Comparison of ENCODE assay signal across 29 cellular contexts in the genomic region with DNA sequence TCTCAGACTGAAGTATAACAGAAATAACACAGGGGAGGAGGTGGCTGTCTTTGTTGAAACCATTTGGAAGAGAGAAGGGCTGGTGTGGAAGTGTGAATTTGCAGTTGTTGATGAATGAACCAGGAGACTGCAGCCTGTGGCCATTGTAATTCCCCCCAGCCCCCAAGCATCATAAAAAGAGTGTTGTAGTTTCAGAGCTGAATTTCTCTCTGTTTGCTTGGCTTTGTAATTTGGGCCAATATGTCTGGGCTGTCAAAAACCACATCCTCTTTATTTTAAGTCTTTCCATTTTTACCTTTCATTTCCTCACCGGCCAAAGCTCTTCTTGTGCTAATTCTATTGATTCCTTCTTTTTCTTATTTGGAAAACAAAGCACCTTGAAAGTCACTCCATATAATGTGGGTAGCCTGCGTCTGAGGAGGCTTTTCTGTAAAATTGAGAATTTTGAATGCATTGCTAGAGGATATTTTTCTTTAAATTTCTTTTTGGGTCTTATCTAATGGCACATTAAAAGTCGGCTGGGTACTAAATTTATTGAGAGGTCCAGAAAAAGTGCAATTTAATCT.
DNase-seq lines count a peak whose midpoint lies in the region; ATAC-seq, FAIRE-seq and TF ChIP-seq lines count a peak whose summit lies in the region.
"Had no signal": no experiment of that assay in that cellular context is flagged by ENCODE, and none has a peak within 500 bp of the region (broad histone marks: within the 10 kb centered on the region; RNA-seq: fewer than 3 reads in every experiment).

No MANE protein-coding gene starts in this region.

- BruUV-seq in GM12878 (replicated peaks; lab: Mats Ljungman, UMichigan), result no TSS peak

- no peak for FAIRE-seq in GM12878 (lab: Jason Lieb, UNC)
- FAIRE-seq: A204.1, endometrium had no signal

- SMC1A ChIA-PET in GM12878 (lab: Charles Lee; ENCODE audit: uncharacterized antibody, unreplicated experiment), result interaction anchor here (0.7 kb wide), 1 partner anchor 969 kb away, joined by 3 read pairs; no protein-coding TSS in a partner anchor

- no peaks in the 10 kb centered on the region for H3K79me2 ChIP-seq in GM12878 (ENCODE audit: control insufficient read depth, insufficient read depth, low read length)

- RAD21 ChIA-PET in GM12878 (lab: Charles Lee; ENCODE audit: unreplicated experiment), result no interaction called here

- no peak for DNase-seq in GM12878 (ENCODE audit: low read depth, low spot score)
- no peak for DNase-seq in coronary artery (ENCODE audit: low spot score)
- no peak for DNase-seq in RKO (ENCODE audit: low spot score)
- DNase-seq in NCI-H1105 (lab: John Stamatoyannopoulos, UW), result no peak
- DNase-seq in CD1c-positive myeloid dendritic cell (ENCODE audit: extremely low spot score), result no peak
- DNase-seq: activated CD8-positive, alpha-beta memory T cell treated with anti-CD3 and anti-CD28 coated beads, Interleukin-2, amount 50 U/mL, for 48 hours; activated CD8-positive, alpha-beta T cell treated with anti-CD3 and anti-CD28 coated beads for 36 hours; activated naive CD4-positive, alpha-beta T cell treated with Interleukin-2 at 50 U/mL for 16 hours; adrenal gland; CD4-positive, alpha-beta memory T cell; dermis blood vessel endothelial cell; esophagus squamous epithelium; foreskin keratinocyte; head of caudate nucleus; NCI-H2107; NCI-H774; right cardiac atrium; SK-N-SH; stimulated activated CD4-positive, alpha-beta T cell treated with anti-CD3 and anti-CD28 coated beads, Interleukin-2, amount 100 ng/mL, for 24 hours; stimulated activated CD8-positive, alpha-beta memory T cell treated with anti-CD3 and anti-CD28 coated beads, Interleukin-4, amount 100 ng/mL, for 48 hours; uterus had no signal

- H3K27me3 ChIP-seq in BLaER1 treated with 17β-estradiol and CSF1 and Interleukin-3, amounts not matched to agents 10 nM and 100 nM, result no peaks in the 10 kb centered on the region
- no peaks in the 10 kb centered on the region for H3K27me3 ChIP-seq in HUES64 (ENCODE audit: insufficient read depth, low read length)
- no peaks in the 10 kb centered on the region for H3K27me3 ChIP-seq in GM12878 (replicated peaks in 1 of 2; ENCODE audit: control insufficient read depth in 2 of 2, insufficient read depth in 2 of 2, low read length in 1 of 2)
- H3K27me3 ChIP-seq: adrenal gland, esophagus squamous epithelium, foreskin keratinocyte, uterus had no signal

- no peak overlapping the region for H2AFZ ChIP-seq in GM12878 (ENCODE audit: control insufficient read depth, low read depth, low read length)

- H4K20me1 ChIP-seq in BLaER1 treated with 17β-estradiol and CSF1 and Interleukin-3, amounts not matched to agents 10 nM and 100 nM, result no peaks in the 10 kb centered on the region
- H4K20me1 ChIP-seq in GM12878 (ENCODE audit: control insufficient read depth, insufficient read depth), result no peaks in the 10 kb centered on the region

- TF ChIP-seq EP300 in GM12878 (IDR thresholded peaks at IDR 0.05; ENCODE audit: borderline replicate concordance in 1 of 2, control insufficient read depth in 1 of 2, low read depth in 2 of 2, low read length in 2 of 2), result no peak

- POLR2A ChIA-PET in GM12878 (lab: Charles Lee), result no interaction called here

- no peaks in the 10 kb centered on the region for H3K36me3 ChIP-seq in BLaER1 treated with 17β-estradiol and CSF1 and Interleukin-3, amounts not matched to agents 10 nM and 100 nM
- H3K36me3 ChIP-seq in HUES64 (ENCODE audit: insufficient read depth, low read length), result no peaks in the 10 kb centered on the region
- no peaks in the 10 kb centered on the region for H3K36me3 ChIP-seq in GM12878 (ENCODE audit: control insufficient read depth in 2 of 2, insufficient read depth in 2 of 2, low read length in 1 of 2)
- H3K36me3 ChIP-seq: adrenal gland, esophagus squamous epithelium, thoracic aorta, uterus had no signal

- H3K4me2 ChIP-seq in BLaER1 treated with 17β-estradiol and CSF1 and Interleukin-3, amounts not matched to agents 10 nM and 100 nM, result peak overlapping the region; percentile 37 to 82 (median 73); a peak in 21 of 22 replicates
- no peak overlapping the region for H3K4me2 ChIP-seq in GM12878 (ENCODE audit: control insufficient read depth, insufficient read depth)
- H3K4me2 ChIP-seq: KMS-11, SK-N-SH, smooth muscle cell had no signal

- peak; percentile 71 for ATAC-seq in GM19351 (IDR thresholded peaks at IDR 0.05; ENCODE audit: unreplicated experiment)
- ATAC-seq in GM12878, result 0 out of 3 replicates have a peak, but pooled peaks have one; percentile 27
- ATAC-seq: activated CD8-positive, alpha-beta T cell treated with anti-CD3 and anti-CD28 coated beads for 36 hours; foreskin keratinocyte; right cardiac atrium had no signal

- H3K4me1 ChIP-seq in BLaER1 treated with 17β-estradiol and CSF1 and Interleukin-3, amounts not matched to agents 10 nM and 100 nM, result peaks cover 12 to 20% (median 18%) of the 10 kb centered on the region in 10 experiments
- peaks cover 34% of the 10 kb centered on the region for H3K4me1 ChIP-seq in HUES64 (ENCODE audit: insufficient read depth, low read length)
- no peaks in the 10 kb centered on the region for H3K4me1 ChIP-seq in GM12878 (ENCODE audit: control insufficient read depth, insufficient read depth, low read length)
- H3K4me1 ChIP-seq: adrenal gland, esophagus squamous epithelium, foreskin keratinocyte, uterus had no signal

- 41% methylated on average over 3 of the region's 3 CpGs for WGBS in HUES64
- 0% methylated on average over 3 of the region's 3 CpGs for WGBS in GM12878 (ENCODE audit: insufficient coverage, insufficient replicate concordance, low lambda C conversion rate, missing lambda C conversion rate)

- H3K27ac ChIP-seq in BLaER1 treated with 17β-estradiol and CSF1 and Interleukin-3, amounts not matched to agents 10 nM and 100 nM, result no peak overlapping the region; a peak in 1 of 22 replicates
- H3K27ac ChIP-seq in HUES64 (ENCODE audit: low read depth, low read length), result peak overlapping the region; percentile 88
- no peak overlapping the region for H3K27ac ChIP-seq in GM12878 (ENCODE audit: control insufficient read depth, insufficient read depth)
- no peak overlapping the region for H3K27ac ChIP-seq in coronary artery
- H3K27ac ChIP-seq: adrenal gland, esophagus squamous epithelium, foreskin keratinocyte, KMS-11, thoracic aorta, uterus had no signal

- TF ChIP-seq CTCF in GM12878 (IDR thresholded peaks at IDR 0.05 in 2 of 3, conservative IDR thresholded peaks at IDR 0.05 in 1 of 3; ENCODE audit: control insufficient read depth in 2 of 3, extremely low read depth in 1 of 3, insufficient read depth in 1 of 3, low read depth in 3 of 3, low read length in 3 of 3), result no peak
- TF ChIP-seq CTCF in coronary artery (IDR thresholded peaks at IDR 0.05), result no peak

- no peak overlapping the region for H3K4me3 ChIP-seq in BLaER1 treated with 17β-estradiol and CSF1 and Interleukin-3, amounts not matched to agents 10 nM and 100 nM
- no peak overlapping the region; the same call in 1 of the 2 replicates for H3K4me3 ChIP-seq in HUES64 (ENCODE audit: low read length)
- no peak overlapping the region for H3K4me3 ChIP-seq in GM12878
- H3K4me3 ChIP-seq in coronary artery, result no peak overlapping the region
- H3K4me3 ChIP-seq: adrenal gland, esophagus squamous epithelium, smooth muscle cell, thoracic aorta, uterus had no signal

- intact Hi-C loops in GM12878 (cut with micrococcal nuclease; ENCODE audit: unreplicated experiment), result loop anchor here (5.0 kb wide), 1 partner anchor 39 kb away; no protein-coding TSS in a partner anchor

- CTCF ChIA-PET in GM12878 (lab: Yijun Ruan, JAX), result interaction anchor here (0.6 kb wide), 1 partner anchor 30 kb away, joined by 4 read pairs; no protein-coding TSS in a partner anchor

- peaks cover 0 to 2% (median 0%) of the 10 kb centered on the region in 11 experiments; a peak in 2 of 22 replicates for H3K9me3 ChIP-seq in BLaER1 treated with 17β-estradiol and CSF1 and Interleukin-3, amounts not matched to agents 10 nM and 100 nM (replicated peaks in 1 of 11)
- no peaks in the 10 kb centered on the region for H3K9me3 ChIP-seq in HUES64 (ENCODE audit: insufficient read depth, low read depth, low read length)
- H3K9me3 ChIP-seq in GM12878 (replicated peaks; ENCODE audit: control insufficient read depth, insufficient read depth, low read length), result no peaks in the 10 kb centered on the region
- H3K9me3 ChIP-seq: adrenal gland, esophagus squamous epithelium, SK-N-SH, thoracic aorta, uterus had no signal

- no peak for TF ChIP-seq RAD21 in GM12878 (IDR thresholded peaks at IDR 0.05; ENCODE audit: insufficient read depth, low read depth, low read length)

- no peak for TF ChIP-seq POLR2A in GM12878 (IDR thresholded peaks at IDR 0.05; ENCODE audit: low read depth, low read length)

- H3K9ac ChIP-seq in BLaER1 treated with 17β-estradiol and CSF1 and Interleukin-3, amounts not matched to agents 10 nM and 100 nM, result no peak overlapping the region
- H3K9ac ChIP-seq in HUES64 (ENCODE audit: low read depth, low read length), result no peak overlapping the region
- H3K9ac ChIP-seq in GM12878 (ENCODE audit: control insufficient read depth, insufficient read depth, low read length), result no peak overlapping the region
- H3K9ac ChIP-seq: KMS-11, SK-N-SH had no signal

- in situ Hi-C loops in GM12878 (cut with MboI), result no loop called here

TF ChIP-seq in GM12878, 131 proteins besides CTCF, POLR2A, EP300 and RAD21:
- TF ChIP-seq ZNF217 (IDR thresholded peaks at IDR 0.05) (no peak), RUNX3 (IDR thresholded peaks at IDR 0.05; ENCODE audit: low read length) (peak; percentile 37; the same call in 1 of the 2 replicates)
